ENCODE assay signal across 8 cellular contexts in the genomic region with DNA sequence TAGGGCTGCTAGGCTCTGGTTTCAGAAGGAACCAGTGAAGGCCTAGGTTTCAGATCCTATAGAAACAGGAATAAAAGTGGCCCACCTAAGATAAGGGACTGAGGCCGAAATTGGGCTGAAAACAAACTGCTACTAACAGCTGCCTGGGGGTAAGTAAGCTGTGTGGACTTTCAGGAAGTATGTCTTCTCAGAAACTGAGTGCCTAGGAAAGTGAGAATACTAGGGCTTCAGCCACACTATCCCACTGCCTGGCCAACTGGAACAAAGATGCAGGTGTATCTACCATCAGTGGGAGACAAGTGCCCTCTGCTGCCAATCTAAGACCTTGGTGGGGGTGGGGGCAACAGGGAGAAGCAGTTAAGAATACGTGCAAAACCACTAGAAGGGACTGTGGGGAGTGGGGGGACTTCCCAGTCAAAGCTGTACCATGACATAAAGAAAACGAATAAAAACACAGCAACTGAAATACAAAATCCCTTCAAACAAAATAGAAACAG.
A peak's percentile ranks its signal among the peaks of the same experiment; 100 is the strongest.
DNase-seq lines count a peak whose midpoint lies in the region; ATAC-seq and TF ChIP-seq lines count a peak whose summit lies in the region.

No MANE protein-coding gene starts in this region.

- TF ChIP-seq CTCF in chondrocyte (IDR thresholded peaks at IDR 0.05) (no peak), foreskin keratinocyte (conservative IDR thresholded peaks at IDR 0.05) (no peak)

- peaks cover 4% of the 10 kb centered on the region for H3K4me1 ChIP-seq in foreskin keratinocyte

- CTCF ChIA-PET in T-cell (lab: Charles Lee) = interaction anchor here (0.5 to 1.5 kb wide), 5 partner anchors 11 to 196 kb away, joined by 4 to 10 read pairs (median 4); no protein-coding TSS in a partner anchor

- H3K27me3 Mint-ChIP-seq in T-cell (no peaks in the 10 kb centered on the region), chondrocyte (ENCODE audit: low read depth) (no peaks in the 10 kb centered on the region)

- POLR2A ChIA-PET in T-cell (lab: Charles Lee) = no interaction called here

- no peaks in the 10 kb centered on the region for H3K36me3 Mint-ChIP-seq in T-cell
- no peaks in the 10 kb centered on the region for H3K36me3 Mint-ChIP-seq in chondrocyte (ENCODE audit: low read depth)

- H3K9me3 Mint-ChIP-seq in T-cell = no peaks in the 10 kb centered on the region
- H3K9me3 Mint-ChIP-seq in chondrocyte (ENCODE audit: low read depth) = no peaks in the 10 kb centered on the region

- H3K27ac ChIP-seq in foreskin keratinocyte = no peak overlapping the region

- peaks cover 74 to 80% (median 75%) of the 10 kb centered on the region in 3 donors for H3K4me1 Mint-ChIP-seq in T-cell
- peaks cover 78% of the 10 kb centered on the region for H3K4me1 Mint-ChIP-seq in chondrocyte (ENCODE audit: low read depth)

- peak; percentile 60 for ATAC-seq in GM18520 (IDR thresholded peaks at IDR 0.05; ENCODE audit: unreplicated experiment)
- ATAC-seq in HG02763 (IDR thresholded peaks at IDR 0.05; ENCODE audit: unreplicated experiment) = peak; percentile 80
- ATAC-seq in T-cell (replicated peaks in 1 of 4) = peak; percentile 54 to 99 (median 56)
- ATAC-seq in foreskin keratinocyte = no peak

- peak overlapping the region in 1 of 2 donors; percentile 44 for H3K27ac Mint-ChIP-seq in T-cell
- H3K27ac Mint-ChIP-seq in chondrocyte (ENCODE audit: unreplicated experiment) = peak overlapping the region; percentile 17

- peak overlapping the region in 1 of 3 donors; percentile 37 for H3K4me3 Mint-ChIP-seq in T-cell
- H3K4me3 Mint-ChIP-seq in chondrocyte (ENCODE audit: unreplicated experiment) = no peak overlapping the region

- H3K27me3 ChIP-seq in foreskin keratinocyte = no peaks in the 10 kb centered on the region

- DNase-seq in T-cell = peak in 31 of 34 experiments; percentile 4 to 85 (median 68)
- DNase-seq in chondrocyte (ENCODE audit: low spot score) = no peak
- peak; percentile 48 for DNase-seq in stimulated activated naive CD4-positive, alpha-beta T cell treated with Interleukin-2 at 50 U/mL for 16 hours (lab: John Stamatoyannopoulos, UW)
- no peak for DNase-seq in foreskin keratinocyte
- no peak for DNase-seq in D341Med (ENCODE audit: low spot score)
- DNase-seq in anterior cingulate cortex (lab: John Stamatoyannopoulos, UW) = no peak

Comparison
In these comparisons a context has a peak if more than half of its experiments do, and no peak if none do; other contexts are left out.
1. DNase-seq: peak in T-cell (31 of 34) and stimulated activated naive CD4-positive, alpha-beta T cell treated with Interleukin-2 at 50 U/mL for 16 hours (single experiment); none in chondrocyte (single experiment), foreskin keratinocyte (0 of 2), D341Med (single experiment) and anterior cingulate cortex (0 of 58).